ENCODE assay signal across 1 cellular context in the genomic region with DNA sequence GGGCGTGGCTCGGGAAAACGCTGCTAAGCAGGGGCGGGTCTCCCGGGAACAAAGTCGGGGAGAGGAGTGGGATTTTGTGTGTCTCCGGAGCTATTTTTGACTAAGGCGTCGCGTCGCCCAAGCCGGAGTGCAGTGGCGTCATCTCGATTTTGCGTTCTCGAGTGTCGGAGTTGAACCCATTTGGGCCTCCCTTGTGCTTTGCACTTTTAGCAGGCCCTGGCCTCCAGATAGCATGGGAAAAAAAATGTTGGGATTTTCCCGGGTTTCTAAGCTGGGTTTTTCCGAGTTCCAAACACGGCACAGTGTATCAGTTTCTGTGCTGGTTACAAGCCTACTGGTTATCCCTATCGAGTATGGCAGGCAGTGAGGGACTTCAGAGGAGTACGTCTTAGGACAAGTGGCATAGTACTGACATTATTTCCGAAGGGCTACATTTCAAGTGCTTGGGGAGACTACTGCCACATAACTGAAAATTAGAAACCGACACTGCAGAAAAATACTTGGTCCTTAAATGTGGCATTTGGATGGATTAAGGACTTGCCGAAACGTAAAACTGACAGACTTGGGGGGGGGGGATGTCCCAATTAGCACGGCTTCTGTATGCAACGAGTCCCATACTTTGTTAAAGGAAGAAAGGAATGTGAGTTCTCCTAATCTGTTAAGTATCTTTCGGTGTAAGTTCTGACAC.
TF ChIP-seq lines count a peak whose summit lies in the region.

No MANE protein-coding gene starts in this region.

TF ChIP-seq in HepG2, 621 proteins besides CTCF, POLR2A, EP300 and RAD21 (continued from another document and continues in another):
- TF ChIP-seq, protein P1, sequence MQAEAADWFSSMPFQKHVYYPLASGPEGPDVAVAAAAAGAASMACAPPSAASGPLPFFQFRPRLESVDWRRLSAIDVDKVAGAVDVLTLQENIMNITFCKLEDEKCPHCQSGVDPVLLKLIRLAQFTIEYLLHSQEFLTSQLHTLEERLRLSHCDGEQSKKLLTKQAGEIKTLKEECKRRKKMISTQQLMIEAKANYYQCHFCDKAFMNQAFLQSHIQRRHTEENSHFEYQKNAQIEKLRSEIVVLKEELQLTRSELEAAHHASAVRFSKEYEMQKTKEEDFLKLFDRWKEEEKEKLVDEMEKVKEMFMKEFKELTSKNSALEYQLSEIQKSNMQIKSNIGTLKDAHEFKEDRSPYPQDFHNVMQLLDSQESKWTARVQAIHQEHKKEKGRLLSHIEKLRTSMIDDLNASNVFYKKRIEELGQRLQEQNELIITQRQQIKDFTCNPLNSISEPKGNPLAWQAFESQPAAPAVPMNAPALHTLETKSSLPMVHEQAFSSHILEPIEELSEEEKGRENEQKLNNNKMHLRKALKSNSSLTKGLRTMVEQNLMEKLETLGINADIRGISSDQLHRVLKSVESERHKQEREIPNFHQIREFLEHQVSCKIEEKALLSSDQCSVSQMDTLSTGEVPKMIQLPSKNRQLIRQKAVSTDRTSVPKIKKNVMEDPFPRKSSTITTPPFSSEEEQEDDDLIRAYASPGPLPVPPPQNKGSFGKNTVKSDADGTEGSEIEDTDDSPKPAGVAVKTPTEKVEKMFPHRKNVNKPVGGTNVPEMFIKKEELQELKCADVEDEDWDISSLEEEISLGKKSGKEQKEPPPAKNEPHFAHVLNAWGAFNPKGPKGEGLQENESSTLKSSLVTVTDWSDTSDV (CRISPR knock-in tag; IDR thresholded peaks at IDR 0.05), result no peak; the same call in 1 of the 2 replicates
- TF ChIP-seq ZNF598 (CRISPR knock-in tag; IDR thresholded peaks at IDR 0.05; ENCODE audit: borderline replicate concordance) (no peak), NCOA5 (CRISPR knock-in tag; IDR thresholded peaks at IDR 0.05) (no peak; the same call in 1 of the 2 replicates), ZSCAN30 (CRISPR knock-in tag; IDR thresholded peaks at IDR 0.05) (0 out of 2 replicates have a peak, but pooled peaks have one; percentile 45), ZFP36 (IDR thresholded peaks at IDR 0.05; ENCODE audit: borderline replicate concordance, low read depth, low read length, partially characterized antibody) (no peak), ZNF558 (CRISPR knock-in tag; IDR thresholded peaks at IDR 0.05; ENCODE audit: borderline replicate concordance) (no peak), ZSCAN12 (CRISPR knock-in tag; IDR thresholded peaks at IDR 0.05) (no peak), SMC3 (IDR thresholded peaks at IDR 0.05; ENCODE audit: low read length) (peak; percentile 15; the same call in 1 of the 2 replicates), PITX1 (CRISPR knock-in tag; IDR thresholded peaks at IDR 0.05) (no peak; the same call in 1 of the 2 replicates), ASH2L (IDR thresholded peaks at IDR 0.05; ENCODE audit: insufficient read length, low read depth, low read length) (no peak), MAF1 (CRISPR knock-in tag; IDR thresholded peaks at IDR 0.05; ENCODE audit: borderline replicate concordance) (peak; percentile 1; the same call in 1 of the 2 replicates), ARID2 (CRISPR knock-in tag; IDR thresholded peaks at IDR 0.05; ENCODE audit: borderline replicate concordance) (no peak), SUZ12 (IDR thresholded peaks at IDR 0.05; ENCODE audit: low read depth, low read length) (no peak), KLF16 (CRISPR knock-in tag; IDR thresholded peaks at IDR 0.05) (no peak), STAG1 (CRISPR knock-in tag; IDR thresholded peaks at IDR 0.05) (no peak), MEIS1 (CRISPR knock-in tag; IDR thresholded peaks at IDR 0.05; ENCODE audit: borderline replicate concordance) (no peak), ZNF672 (CRISPR knock-in tag; IDR thresholded peaks at IDR 0.05) (no peak), KMT2A (CRISPR knock-in tag; IDR thresholded peaks at IDR 0.05) (no peak), NFIC (IDR thresholded peaks at IDR 0.05; ENCODE audit: low read length) (peak; percentile 13; the same call in 1 of the 2 replicates), HOXA5 (CRISPR knock-in tag; IDR thresholded peaks at IDR 0.05) (no peak; the same call in 1 of the 2 replicates), HHEX (CRISPR knock-in tag; IDR thresholded peaks at IDR 0.05) (no peak), NCOR1 (IDR thresholded peaks at IDR 0.05; ENCODE audit: borderline replicate concordance, low read length) (no peak), EZH2 (conservative IDR thresholded peaks at IDR 0.05; ENCODE audit: low read depth, low read length) (no peak), SMARCC2 (IDR thresholded peaks at IDR 0.05) (no peak), MED8 (CRISPR knock-in tag; IDR thresholded peaks at IDR 0.05; ENCODE audit: insufficient replicate concordance) (peak; percentile 42), ATF3 (CRISPR knock-in tag; IDR thresholded peaks at IDR 0.05) (no peak), MYNN (CRISPR knock-in tag; IDR thresholded peaks at IDR 0.05; ENCODE audit: low read depth) (no peak; the same call in 1 of the 2 replicates), ZNF780A (CRISPR knock-in tag; IDR thresholded peaks at IDR 0.05) (no peak; the same call in 1 of the 2 replicates), ETV6 (CRISPR knock-in tag; conservative IDR thresholded peaks at IDR 0.05) (no peak), SP1 (IDR thresholded peaks at IDR 0.05) (no peak), SP1 (CRISPR knock-in tag; IDR thresholded peaks at IDR 0.05) (peak; percentile 35; the same call in 1 of the 2 replicates), ZNF350 (CRISPR knock-in tag; IDR thresholded peaks at IDR 0.05; ENCODE audit: borderline replicate concordance, low read depth) (no peak), NFKB2 (CRISPR knock-in tag; IDR thresholded peaks at IDR 0.05; ENCODE audit: borderline replicate concordance) (no peak), ZNF501 (CRISPR knock-in tag; IDR thresholded peaks at IDR 0.05) (no peak), ZNF788 (CRISPR knock-in tag; IDR thresholded peaks at IDR 0.05; ENCODE audit: borderline replicate concordance) (0 out of 2 replicates have a peak, but pooled peaks have one; percentile 5), SRSF9 (IDR thresholded peaks at IDR 0.05; ENCODE audit: borderline replicate concordance, insufficient read depth, low read depth, low read length, poor library complexity, severe bottlenecking) (no peak), PHF8 (CRISPR knock-in tag; IDR thresholded peaks at IDR 0.05) (no peak), NBN (conservative IDR thresholded peaks at IDR 0.05) (no peak), TAF1 (CRISPR knock-in tag; IDR thresholded peaks at IDR 0.05) (no peak), MTA1 (CRISPR knock-in tag; IDR thresholded peaks at IDR 0.05; ENCODE audit: borderline replicate concordance) (no peak), CSRNP2 (CRISPR knock-in tag; conservative IDR thresholded peaks at IDR 0.05; ENCODE audit: low read depth) (no peak), ZNF207 (IDR thresholded peaks at IDR 0.05; ENCODE audit: borderline replicate concordance) (no peak), TBL1XR1 (IDR thresholded peaks at IDR 0.05; ENCODE audit: borderline replicate concordance, low read length, partially characterized antibody) (no peak), GATAD1 (CRISPR knock-in tag; IDR thresholded peaks at IDR 0.05) (no peak), YY1 (IDR thresholded peaks at IDR 0.05; ENCODE audit: insufficient read depth, insufficient replicate concordance, low read depth, low read length) (no peak), LBX2 (CRISPR knock-in tag; IDR thresholded peaks at IDR 0.05; ENCODE audit: borderline replicate concordance) (no peak), ZNF839 (CRISPR knock-in tag; IDR thresholded peaks at IDR 0.05; ENCODE audit: borderline replicate concordance) (no peak), ZNF761 (CRISPR knock-in tag; conservative IDR thresholded peaks at IDR 0.05) (no peak), ZNF7 (CRISPR knock-in tag; IDR thresholded peaks at IDR 0.05) (no peak), ZBTB1 (CRISPR knock-in tag; IDR thresholded peaks at IDR 0.05; ENCODE audit: borderline replicate concordance) (no peak), RORA (CRISPR knock-in tag; IDR thresholded peaks at IDR 0.05) (no peak), ZNF652 (CRISPR knock-in tag; IDR thresholded peaks at IDR 0.05; ENCODE audit: borderline replicate concordance, low read depth) (no peak), ARNT (IDR thresholded peaks at IDR 0.05) (no peak), ZNF572 (CRISPR knock-in tag; IDR thresholded peaks at IDR 0.05) (no peak)
- TF ChIP-seq, protein P2, sequence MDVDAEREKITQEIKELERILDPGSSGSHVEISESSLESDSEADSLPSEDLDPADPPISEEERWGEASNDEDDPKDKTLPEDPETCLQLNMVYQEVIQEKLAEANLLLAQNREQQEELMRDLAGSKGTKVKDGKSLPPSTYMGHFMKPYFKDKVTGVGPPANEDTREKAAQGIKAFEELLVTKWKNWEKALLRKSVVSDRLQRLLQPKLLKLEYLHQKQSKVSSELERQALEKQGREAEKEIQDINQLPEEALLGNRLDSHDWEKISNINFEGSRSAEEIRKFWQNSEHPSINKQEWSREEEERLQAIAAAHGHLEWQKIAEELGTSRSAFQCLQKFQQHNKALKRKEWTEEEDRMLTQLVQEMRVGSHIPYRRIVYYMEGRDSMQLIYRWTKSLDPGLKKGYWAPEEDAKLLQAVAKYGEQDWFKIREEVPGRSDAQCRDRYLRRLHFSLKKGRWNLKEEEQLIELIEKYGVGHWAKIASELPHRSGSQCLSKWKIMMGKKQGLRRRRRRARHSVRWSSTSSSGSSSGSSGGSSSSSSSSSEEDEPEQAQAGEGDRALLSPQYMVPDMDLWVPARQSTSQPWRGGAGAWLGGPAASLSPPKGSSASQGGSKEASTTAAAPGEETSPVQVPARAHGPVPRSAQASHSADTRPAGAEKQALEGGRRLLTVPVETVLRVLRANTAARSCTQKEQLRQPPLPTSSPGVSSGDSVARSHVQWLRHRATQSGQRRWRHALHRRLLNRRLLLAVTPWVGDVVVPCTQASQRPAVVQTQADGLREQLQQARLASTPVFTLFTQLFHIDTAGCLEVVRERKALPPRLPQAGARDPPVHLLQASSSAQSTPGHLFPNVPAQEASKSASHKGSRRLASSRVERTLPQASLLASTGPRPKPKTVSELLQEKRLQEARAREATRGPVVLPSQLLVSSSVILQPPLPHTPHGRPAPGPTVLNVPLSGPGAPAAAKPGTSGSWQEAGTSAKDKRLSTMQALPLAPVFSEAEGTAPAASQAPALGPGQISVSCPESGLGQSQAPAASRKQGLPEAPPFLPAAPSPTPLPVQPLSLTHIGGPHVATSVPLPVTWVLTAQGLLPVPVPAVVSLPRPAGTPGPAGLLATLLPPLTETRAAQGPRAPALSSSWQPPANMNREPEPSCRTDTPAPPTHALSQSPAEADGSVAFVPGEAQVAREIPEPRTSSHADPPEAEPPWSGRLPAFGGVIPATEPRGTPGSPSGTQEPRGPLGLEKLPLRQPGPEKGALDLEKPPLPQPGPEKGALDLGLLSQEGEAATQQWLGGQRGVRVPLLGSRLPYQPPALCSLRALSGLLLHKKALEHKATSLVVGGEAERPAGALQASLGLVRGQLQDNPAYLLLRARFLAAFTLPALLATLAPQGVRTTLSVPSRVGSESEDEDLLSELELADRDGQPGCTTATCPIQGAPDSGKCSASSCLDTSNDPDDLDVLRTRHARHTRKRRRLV (CRISPR knock-in tag; IDR thresholded peaks at IDR 0.05), result no peak
- TF ChIP-seq, protein P3, sequence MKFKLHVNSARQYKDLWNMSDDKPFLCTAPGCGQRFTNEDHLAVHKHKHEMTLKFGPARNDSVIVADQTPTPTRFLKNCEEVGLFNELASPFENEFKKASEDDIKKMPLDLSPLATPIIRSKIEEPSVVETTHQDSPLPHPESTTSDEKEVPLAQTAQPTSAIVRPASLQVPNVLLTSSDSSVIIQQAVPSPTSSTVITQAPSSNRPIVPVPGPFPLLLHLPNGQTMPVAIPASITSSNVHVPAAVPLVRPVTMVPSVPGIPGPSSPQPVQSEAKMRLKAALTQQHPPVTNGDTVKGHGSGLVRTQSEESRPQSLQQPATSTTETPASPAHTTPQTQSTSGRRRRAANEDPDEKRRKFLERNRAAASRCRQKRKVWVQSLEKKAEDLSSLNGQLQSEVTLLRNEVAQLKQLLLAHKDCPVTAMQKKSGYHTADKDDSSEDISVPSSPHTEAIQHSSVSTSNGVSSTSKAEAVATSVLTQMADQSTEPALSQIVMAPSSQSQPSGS (CRISPR knock-in tag; IDR thresholded peaks at IDR 0.05), result peak; percentile 6; the same call in 1 of the 2 replicates
- TF ChIP-seq, protein P4, sequence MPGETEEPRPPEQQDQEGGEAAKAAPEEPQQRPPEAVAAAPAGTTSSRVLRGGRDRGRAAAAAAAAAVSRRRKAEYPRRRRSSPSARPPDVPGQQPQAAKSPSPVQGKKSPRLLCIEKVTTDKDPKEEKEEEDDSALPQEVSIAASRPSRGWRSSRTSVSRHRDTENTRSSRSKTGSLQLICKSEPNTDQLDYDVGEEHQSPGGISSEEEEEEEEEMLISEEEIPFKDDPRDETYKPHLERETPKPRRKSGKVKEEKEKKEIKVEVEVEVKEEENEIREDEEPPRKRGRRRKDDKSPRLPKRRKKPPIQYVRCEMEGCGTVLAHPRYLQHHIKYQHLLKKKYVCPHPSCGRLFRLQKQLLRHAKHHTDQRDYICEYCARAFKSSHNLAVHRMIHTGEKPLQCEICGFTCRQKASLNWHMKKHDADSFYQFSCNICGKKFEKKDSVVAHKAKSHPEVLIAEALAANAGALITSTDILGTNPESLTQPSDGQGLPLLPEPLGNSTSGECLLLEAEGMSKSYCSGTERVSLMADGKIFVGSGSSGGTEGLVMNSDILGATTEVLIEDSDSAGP (CRISPR knock-in tag; IDR thresholded peaks at IDR 0.05; ENCODE audit: borderline replicate concordance), result no peak
- TF ChIP-seq, protein P5, sequence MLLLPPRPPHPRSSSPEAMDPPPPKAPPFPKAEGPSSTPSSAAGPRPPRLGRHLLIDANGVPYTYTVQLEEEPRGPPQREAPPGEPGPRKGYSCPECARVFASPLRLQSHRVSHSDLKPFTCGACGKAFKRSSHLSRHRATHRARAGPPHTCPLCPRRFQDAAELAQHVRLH (CRISPR knock-in tag; IDR thresholded peaks at IDR 0.05; ENCODE audit: borderline replicate concordance, low read depth), result peak; percentile 58; the same call in 1 of the 2 replicates
